1 cellular context compared by ENCODE assay signal in the genomic region with DNA sequence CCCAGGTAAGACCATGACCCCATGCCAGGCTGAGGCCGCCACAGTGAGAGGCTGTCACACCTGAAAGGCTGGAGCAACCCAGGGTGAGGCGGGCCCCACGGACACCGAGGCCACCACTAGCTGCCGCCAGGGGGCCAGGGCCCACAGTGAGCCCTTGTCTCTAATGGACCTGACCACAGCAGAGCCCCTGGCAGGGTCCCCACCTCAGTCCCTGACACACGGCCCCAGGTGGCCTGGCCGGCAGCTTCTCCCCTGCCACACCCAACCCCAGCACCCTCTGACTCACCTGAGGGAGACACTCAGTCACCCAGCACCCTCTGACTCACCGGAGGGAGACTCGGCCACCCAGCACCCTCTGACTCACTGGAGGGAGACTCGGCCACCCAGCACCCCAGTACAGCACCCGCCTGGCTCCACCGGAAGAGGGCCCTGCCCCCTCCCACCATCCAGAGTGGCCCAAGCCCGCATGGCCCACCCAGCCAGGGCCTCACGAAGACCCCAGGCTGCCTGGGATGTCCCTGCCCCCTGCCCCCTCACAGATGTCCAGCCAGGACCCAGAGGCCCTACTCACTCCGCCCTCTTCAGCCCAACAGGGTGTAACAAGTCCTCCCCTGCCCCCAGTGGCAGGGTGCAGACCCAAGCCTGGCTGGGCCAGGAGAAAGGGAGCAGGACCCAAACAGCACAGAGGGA.
TF ChIP-seq lines count a peak whose summit lies in the region.

No MANE protein-coding gene starts in this region.

TF ChIP-seq in GM23338, 12 proteins besides CTCF, POLR2A, EP300 and RAD21 (continued from another document):
- TF ChIP-seq ZNF462 (CRISPR knock-in tag; IDR thresholded peaks at IDR 0.05): no peak
- no peak for TF ChIP-seq ZNF331 (CRISPR knock-in tag; IDR thresholded peaks at IDR 0.05; ENCODE audit: low read depth)
- no peak for TF ChIP-seq JUNB (IDR thresholded peaks at IDR 0.05; ENCODE audit: unreplicated experiment)
- TF ChIP-seq ZNF114 (CRISPR knock-in tag; IDR thresholded peaks at IDR 0.05): no peak
- no peak for TF ChIP-seq REST (IDR thresholded peaks at IDR 0.05; ENCODE audit: unreplicated experiment)
- no peak for TF ChIP-seq NANOG (IDR thresholded peaks at IDR 0.05; ENCODE audit: borderline replicate concordance)
- TF ChIP-seq POLR2AphosphoS5 (IDR thresholded peaks at IDR 0.05; ENCODE audit: low read depth): no peak
- no peak for TF ChIP-seq EZH2 (IDR thresholded peaks at IDR 0.05; ENCODE audit: low read depth, unreplicated experiment)
- TF ChIP-seq, protein P1, sequence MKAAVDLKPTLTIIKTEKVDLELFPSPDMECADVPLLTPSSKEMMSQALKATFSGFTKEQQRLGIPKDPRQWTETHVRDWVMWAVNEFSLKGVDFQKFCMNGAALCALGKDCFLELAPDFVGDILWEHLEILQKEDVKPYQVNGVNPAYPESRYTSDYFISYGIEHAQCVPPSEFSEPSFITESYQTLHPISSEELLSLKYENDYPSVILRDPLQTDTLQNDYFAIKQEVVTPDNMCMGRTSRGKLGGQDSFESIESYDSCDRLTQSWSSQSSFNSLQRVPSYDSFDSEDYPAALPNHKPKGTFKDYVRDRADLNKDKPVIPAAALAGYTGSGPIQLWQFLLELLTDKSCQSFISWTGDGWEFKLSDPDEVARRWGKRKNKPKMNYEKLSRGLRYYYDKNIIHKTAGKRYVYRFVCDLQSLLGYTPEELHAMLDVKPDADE (IDR thresholded peaks at IDR 0.05): no peak
- no peak for TF ChIP-seq CREB1 (CRISPR knock-in tag; IDR thresholded peaks at IDR 0.05; ENCODE audit: low read depth)
